Comparison of ENCODE assay signal across 24 cellular contexts in genomic region chrX:15971696-15972095, GRCh38.
"Had no signal": no experiment of that assay in that cellular context is flagged by ENCODE, and none has a peak within 500 bp of the region (broad histone marks: within the 10 kb centered on the region; RNA-seq: fewer than 3 reads in every experiment).

No MANE protein-coding gene starts in this region.

- H3K4me1 ChIP-seq: ascending aorta, body of pancreas had no signal

- H3K27me3 ChIP-seq: ascending aorta, body of pancreas, MG63 had no signal

- H3K9me3 ChIP-seq: ascending aorta, body of pancreas, MG63 had no signal

- H3K4me3 ChIP-seq: ascending aorta, body of pancreas, MG63, PC-9 had no signal

- H3K36me3 ChIP-seq: ascending aorta, MG63 had no signal

- H2AFZ ChIP-seq: PC-9 had no signal

- ATAC-seq: activated CD8-positive, alpha-beta memory T cell treated with anti-CD3 and anti-CD28 coated beads, Interleukin-2, amount 10 ng/mL, durations not matched to agents 7 days and 5 days; body of pancreas had no signal

- H3K4me2 ChIP-seq: PC-9 had no signal

- H3K27ac ChIP-seq: ascending aorta, body of pancreas, PC-9 had no signal

- DNase-seq: activated B cell treated with CpG ODN at 0.5 μM for 24 hours; activated CD4-positive, alpha-beta T cell treated with anti-CD3 and anti-CD28 coated beads for 1 hour; activated CD4-positive, alpha-beta T cell treated with anti-CD3 and anti-CD28 coated beads, Interleukin-2, amount 10 ng/mL, durations not matched to agents 24 days and 14 days; activated CD4-positive, alpha-beta T cell treated with anti-CD3 and anti-CD28 coated beads, Interleukin-2, amount 50 U/mL, for 48 hours; activated CD8-positive, alpha-beta memory T cell treated with anti-CD3 and anti-CD28 coated beads, Interleukin-2, amount 10 ng/mL, durations not matched to agents 7 days and 5 days; activated effector memory CD4-positive, alpha-beta T cell treated with Interleukin-2 at 50 U/mL for 16 hours; activated naive CD4-positive, alpha-beta T cell; activated T-cell treated with anti-CD3 and anti-CD28 coated beads, Interleukin-2, amount 50 U/mL, for 24 hours; amniotic stem cell; body of pancreas; central memory CD4-positive, alpha-beta T cell; MG63; NCI-H1105; NCI-H1436; NCI-H1694 treated with DMSO at 0.1 percent for 48 hours; NCI-H2029 treated with DMSO at 0.1 percent for 48 hours; NCI-H2171; NCI-H2227 treated with DMSO at 0.1 percent for 48 hours; NCI-H446 treated with DMSO at 0.1 percent for 48 hours; NCI-H526; NCI-H774; PC-9; SHP77 treated with DMSO at 0.1 percent for 48 hours had no signal
